Comparison of ENCODE assay signal across 18 cellular contexts in genomic region chr3:127288343-127288742, GRCh38. TPM values are rescaled to one million over a fixed set of nuclear protein-coding genes. Genes with fewer than 3 reads are reported as not detected.
"Had no signal": no experiment of that assay in that cellular context is flagged by ENCODE, and none has a peak within 500 bp of the region (broad histone marks: within the 10 kb centered on the region; RNA-seq: fewer than 3 reads in every experiment).

No MANE protein-coding gene starts in this region.

- H3K9me3 ChIP-seq: SJSA1 had no signal

- H3K27ac ChIP-seq: SJSA1, SK-N-MC had no signal

- H3K4me3 ChIP-seq: SJSA1, SK-N-MC had no signal

- DNase-seq: NCI-H1048, NCI-H1105, NCI-H1436 treated with DMSO at 0.1 percent for 48 hours, NCI-H1694, NCI-H187 treated with DMSO at 0.1 percent for 48 hours, NCI-H2081, NCI-H2107, NCI-H2227 treated with DMSO at 0.1 percent for 48 hours, NCI-H510A, NCI-H524 treated with DMSO at 0.1 percent for 48 hours, NCI-H774, Right ventricle myocardium superior, SIG-M5 had no signal

- H3K36me3 ChIP-seq: SJSA1 had no signal

- H3K27me3 ChIP-seq: SJSA1 had no signal

- H3K4me1 ChIP-seq: SJSA1 had no signal

RNA-seq across cellular contexts. Expression of gene PRR20G, which starts 0.5 kb away (rescaled TPM):
- total RNA-seq: HT-29, LHCN-M2, MCF 10A, Right ventricle myocardium superior, SJSA1 had no signal
